ENCODE assay signal across 11 cellular contexts in genomic region chr9:125701351-125701750, GRCh38. TPM values are rescaled to one million over a fixed set of nuclear protein-coding genes. Genes with fewer than 3 reads are reported as not detected.
A peak's percentile ranks its signal among the peaks of the same experiment; 100 is the strongest.
DNase-seq lines count a peak whose midpoint lies in the region; ATAC-seq lines count a peak whose summit lies in the region.
"Had no signal": no experiment of that assay in that cellular context is flagged by ENCODE, and none has a peak within 500 bp of the region (broad histone marks: within the 10 kb centered on the region; RNA-seq: fewer than 3 reads in every experiment).

No MANE protein-coding gene starts in this region.

- ATAC-seq in esophagus mucosa (peak; percentile 93), GM18907 (IDR thresholded peaks at IDR 0.05; ENCODE audit: unreplicated experiment) (no peak), GM18861 (IDR thresholded peaks at IDR 0.05; ENCODE audit: unreplicated experiment) (no peak)
- ATAC-seq: right cardiac atrium had no signal

- DNase-seq in stimulated activated CD4-positive, alpha-beta T cell treated with anti-CD3 and anti-CD28 coated beads, Interleukin-4, amount 100 ng/mL, for 24 hours, result peak; percentile 33
- no peak for DNase-seq in stimulated activated CD4-positive, alpha-beta T cell treated with anti-CD3 and anti-CD28 coated beads, Interleukin-12 subunit alpha, Interleukin-12 subunit beta, amount 100 ng/mL, for 4 hours
- DNase-seq in M059J (ENCODE audit: low read depth) (peak; percentile 86), NCI-H2196 (lab: John Stamatoyannopoulos, UW; ENCODE audit: unreplicated experiment) (no peak), NCI-H345 treated with DMSO at 0.1 percent for 48 hours (lab: John Stamatoyannopoulos, UW; ENCODE audit: unreplicated experiment) (no peak)
- DNase-seq: activated naive CD8-positive, alpha-beta T cell treated with anti-CD3 and anti-CD28 coated beads, Interleukin-2, amount 10 ng/mL, durations not matched to agents 7 days and 5 days; MV-4-11; right cardiac atrium had no signal

RNA-seq across cellular contexts. Expression of gene MAPKAP1, which starts 5.7 kb away (rescaled TPM):
- 80.6 and 107 TPM in 2 replicates for total RNA-seq in M059J (2014; rRNA removed; shearing (Covaris generic))
- total RNA-seq in esophagus mucosa, result 57.1 TPM

RNA-seq across cellular contexts. Expression of gene PBX3, which starts 45.8 kb away (rescaled TPM):
- total RNA-seq in M059J (2014; rRNA removed; shearing (Covaris generic)), result 53.0 and 71.5 TPM in 2 replicates
- total RNA-seq in esophagus mucosa, result 13.8 TPM

Comparison
In these comparisons a context has a peak if more than half of its experiments do, and no peak if none do; other contexts are left out.
1. DNase-seq: peak in stimulated activated CD4-positive, alpha-beta T cell treated with anti-CD3 and anti-CD28 coated beads, Interleukin-4, amount 100 ng/mL, for 24 hours (single experiment) and M059J (single experiment); none in stimulated activated CD4-positive, alpha-beta T cell treated with anti-CD3 and anti-CD28 coated beads, Interleukin-12 subunit alpha, Interleukin-12 subunit beta, amount 100 ng/mL, for 4 hours (single experiment), NCI-H2196 (single experiment) and NCI-H345 treated with DMSO at 0.1 percent for 48 hours (single experiment).